In the genomic region with DNA sequence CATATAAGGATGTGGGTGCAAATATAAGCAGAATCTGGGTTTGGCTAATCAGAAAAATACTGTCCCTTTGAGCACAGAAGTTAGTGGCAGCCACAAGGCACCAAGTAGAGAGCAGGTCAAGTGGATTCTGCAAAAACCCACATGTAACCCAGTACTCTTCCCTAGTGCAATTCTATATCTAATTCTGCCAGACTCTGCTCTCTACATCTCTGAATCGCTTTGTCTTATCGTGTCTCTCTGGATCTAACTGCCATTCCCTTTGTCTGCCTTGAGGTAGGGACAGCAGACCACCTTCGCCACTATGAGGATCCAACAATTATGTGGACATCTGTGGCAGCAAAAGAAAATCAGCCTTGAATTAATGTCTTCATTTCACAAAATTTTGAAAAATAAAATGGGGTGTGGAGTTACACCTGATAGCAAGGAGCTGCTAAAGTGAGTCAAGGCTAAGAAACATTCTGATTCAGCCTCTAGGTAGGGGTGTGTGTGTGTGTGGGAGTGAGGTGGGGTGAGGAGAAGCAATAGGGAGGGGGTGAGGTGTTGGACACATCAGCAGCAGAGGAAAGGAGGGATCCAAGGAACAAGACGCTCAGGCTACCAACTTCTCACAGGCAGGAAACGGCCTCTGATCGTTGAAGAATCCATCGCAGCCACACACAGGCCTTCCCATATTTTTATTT, we compare ENCODE assay signal across 1 cellular context.
TF ChIP-seq lines count a peak whose summit lies in the region.

No MANE protein-coding gene starts in this region.

TF ChIP-seq in WTC11, 78 proteins besides CTCF, POLR2A, EP300 and RAD21 (continued from another document):
- TF ChIP-seq, protein P1, sequence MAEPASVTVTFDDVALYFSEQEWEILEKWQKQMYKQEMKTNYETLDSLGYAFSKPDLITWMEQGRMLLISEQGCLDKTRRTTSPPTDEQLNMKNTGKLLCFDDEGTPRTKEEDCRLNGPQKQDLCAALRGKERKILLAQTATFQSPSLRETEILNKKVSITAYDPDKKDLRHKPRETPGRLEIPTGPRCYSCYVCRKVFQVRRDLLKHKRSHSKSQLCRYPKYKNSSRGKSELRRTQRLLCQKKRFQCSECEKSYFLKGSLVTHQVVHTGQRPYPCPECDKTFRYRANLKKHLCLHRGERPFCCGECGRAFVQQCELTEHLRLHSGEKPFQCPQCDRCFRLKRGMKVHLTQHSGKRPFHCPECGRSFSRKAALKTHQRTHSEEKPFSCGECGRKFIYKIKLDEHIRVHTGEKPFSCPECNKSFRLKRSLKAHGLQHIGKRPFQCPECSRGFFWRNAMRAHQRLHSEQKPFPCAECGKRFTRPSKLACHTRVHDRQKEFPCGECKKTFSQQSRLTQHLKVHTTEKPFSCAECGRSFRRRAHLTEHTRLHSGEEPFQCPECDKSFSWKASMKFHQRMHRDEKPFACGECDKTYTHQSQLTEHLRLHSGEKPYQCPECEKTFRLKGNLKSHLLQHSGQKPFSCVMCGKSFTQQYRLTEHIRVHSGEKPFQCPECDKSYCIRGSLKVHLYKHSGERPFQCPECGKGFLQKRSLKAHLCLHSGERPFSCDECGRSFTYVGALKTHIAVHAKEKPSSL (CRISPR knock-in tag; conservative IDR thresholded peaks at IDR 0.05) = no peak
- TF ChIP-seq FOXK1 (CRISPR knock-in tag; IDR thresholded peaks at IDR 0.05) (no peak), SP1 (CRISPR knock-in tag; conservative IDR thresholded peaks at IDR 0.05) (no peak), GTF2I (CRISPR knock-in tag; conservative IDR thresholded peaks at IDR 0.05) (no peak), NR2C2 (CRISPR knock-in tag; IDR thresholded peaks at IDR 0.05) (no peak)
